13 cellular contexts compared by ENCODE assay signal in the genomic region with DNA sequence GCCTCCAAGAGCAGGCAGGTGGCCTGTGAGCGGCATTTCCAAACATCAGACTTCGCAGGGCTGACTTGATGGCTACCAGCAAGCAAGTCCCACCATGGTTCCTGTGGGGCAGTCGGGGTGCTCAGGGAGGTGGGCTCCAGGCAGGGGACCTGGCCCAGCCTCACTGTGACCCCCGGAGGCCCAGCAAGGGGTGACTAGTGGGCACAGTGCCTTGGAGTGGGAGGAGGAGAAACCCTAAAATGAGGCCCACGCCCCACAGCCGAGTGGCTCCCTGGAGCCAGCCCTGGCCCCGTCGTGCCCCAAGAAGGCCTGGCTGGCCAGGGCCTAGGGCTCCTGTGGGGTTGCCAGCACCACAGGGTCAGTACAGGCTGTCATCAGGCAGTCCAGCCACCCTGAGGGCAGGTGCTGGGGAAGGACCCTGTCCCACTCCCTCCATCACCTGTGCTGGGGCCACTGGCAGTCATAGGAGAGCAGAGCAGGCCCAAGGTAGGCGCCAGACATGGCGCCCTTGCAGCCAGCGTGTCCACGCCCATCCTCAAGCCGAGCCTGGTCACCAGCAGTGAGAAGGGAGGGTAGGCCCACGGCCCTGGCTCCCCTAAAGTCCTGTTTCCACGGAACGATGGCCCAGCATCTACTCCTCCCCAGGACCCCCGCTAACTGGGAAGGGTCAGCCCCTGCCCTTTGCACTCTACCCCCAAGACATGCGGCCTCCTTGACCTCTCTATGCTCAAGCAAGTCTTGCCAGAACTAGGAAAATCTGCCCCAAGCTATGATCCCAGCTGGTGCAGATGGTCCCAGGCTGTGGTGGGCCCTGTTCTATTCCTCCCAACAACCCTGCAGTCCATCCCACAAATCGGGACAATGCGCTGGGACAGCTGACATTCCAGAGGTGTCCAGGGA.
DNase-seq lines count a peak whose midpoint lies in the region; ATAC-seq, FAIRE-seq and TF ChIP-seq lines count a peak whose summit lies in the region.
"Had no signal": no experiment of that assay in that cellular context is flagged by ENCODE, and none has a peak within 500 bp of the region (broad histone marks: within the 10 kb centered on the region; RNA-seq: fewer than 3 reads in every experiment).

No MANE protein-coding gene starts in this region.

- H2BK20ac ChIP-seq in H1 (ENCODE audit: low read length) = no peak overlapping the region

- TF ChIP-seq EP300 in H1 (IDR thresholded peaks at IDR 0.05; ENCODE audit: borderline replicate concordance in 1 of 2, low read depth in 2 of 2, low read length in 2 of 2) = no peak

- H3K9ac ChIP-seq in H1 (replicated peaks in 1 of 4; ENCODE audit: extremely low read depth in 1 of 4, low read depth in 3 of 4, low read length in 3 of 4) = no peak overlapping the region
- no peak overlapping the region for H3K9ac ChIP-seq in neuronal stem cell (ENCODE audit: low read depth, low read length, poor library complexity)

- no peaks in the 10 kb centered on the region for H3K4me1 Mint-ChIP-seq in activated naive CD8-positive, alpha-beta T cell treated with anti-CD3 and anti-CD28 coated beads, Interleukin-2, amount 10 ng/mL, durations not matched to agents 7 days and 5 days
- no peaks in the 10 kb centered on the region for H3K4me1 Mint-ChIP-seq in activated naive CD8-positive, alpha-beta T cell treated with anti-CD3 and anti-CD28 coated beads, Interleukin-2, amount 50 U/mL, for 24 hours

- TF ChIP-seq POLR2A in H1 (IDR thresholded peaks at IDR 0.05; ENCODE audit: control extremely low read depth in 1 of 2, low read depth in 2 of 2, low read length in 2 of 2) = no peak
- TF ChIP-seq POLR2A in vagina (IDR thresholded peaks at IDR 0.05) = no peak

- intact Hi-C loops in vagina (cut with DNase I) = no loop called here

- H3K14ac ChIP-seq in H1 (ENCODE audit: insufficient read length) = no peak overlapping the region
- H3K14ac ChIP-seq in neuronal stem cell (ENCODE audit: low read length) = peak overlapping the region; percentile 75

- H2BK5ac ChIP-seq in H1 (ENCODE audit: low read depth, low read length) = no peak overlapping the region; the same call in 1 of the 2 replicates
- peak overlapping the region; percentile 17 for H2BK5ac ChIP-seq in neuronal stem cell (ENCODE audit: low read length)

- H3K27me3 ChIP-seq in H1 (replicated peaks in 1 of 4; ENCODE audit: control insufficient read depth in 3 of 4, extremely low read depth in 1 of 4, insufficient read depth in 3 of 4, low read length in 3 of 4) (no peaks in the 10 kb centered on the region), neuronal stem cell (ENCODE audit: control insufficient read depth in 3 of 3, insufficient read depth in 3 of 3, low read depth in 1 of 3, low read length in 3 of 3) (peaks cover 0 to 8% (median 0%) of the 10 kb centered on the region in 3 experiments), vagina (no peaks in the 10 kb centered on the region)
- H3K27me3 ChIP-seq: colonic mucosa had no signal

- H3K79me2 ChIP-seq in H1 (ENCODE audit: control insufficient read depth in 1 of 2, insufficient read depth in 2 of 2, low read length in 2 of 2) = no peaks in the 10 kb centered on the region

- H3K4me3 ChIP-seq in H1 (ENCODE audit: extremely low read depth in 1 of 4, insufficient read depth in 2 of 4, low read depth in 3 of 4, low read length in 4 of 4) (no peak overlapping the region), neuronal stem cell (ENCODE audit: low read length in 2 of 2) (no peak overlapping the region), vagina (peak overlapping the region in 1 of 2 donors; percentile 5)
- H3K4me3 ChIP-seq: colonic mucosa had no signal

- no peaks in the 10 kb centered on the region for H3K36me3 Mint-ChIP-seq in activated naive CD8-positive, alpha-beta T cell treated with anti-CD3 and anti-CD28 coated beads, Interleukin-2, amount 10 ng/mL, durations not matched to agents 7 days and 5 days
- H3K36me3 Mint-ChIP-seq in activated naive CD8-positive, alpha-beta T cell treated with anti-CD3 and anti-CD28 coated beads, Interleukin-2, amount 50 U/mL, for 24 hours (ENCODE audit: low read depth) = no peaks in the 10 kb centered on the region

- peaks cover 0 to 10% (median 7%) of the 10 kb centered on the region in 4 experiments; a peak in 5 of 7 replicates for H3K4me1 ChIP-seq in H1 (replicated peaks in 1 of 4; ENCODE audit: control insufficient read depth in 3 of 4, insufficient read depth in 4 of 4, low read length in 3 of 4)
- H3K4me1 ChIP-seq in neuronal stem cell (ENCODE audit: control insufficient read depth in 2 of 2, insufficient read depth in 1 of 2, low read depth in 1 of 2, low read length in 2 of 2) = peaks cover 0 to 18% of the 10 kb centered on the region in 2 donors
- peaks cover 9% of the 10 kb centered on the region for H3K4me1 ChIP-seq in vagina
- H3K4me1 ChIP-seq: colonic mucosa had no signal

- H2AFZ ChIP-seq in H1 (ENCODE audit: low read length) (no peak overlapping the region), neuronal stem cell (ENCODE audit: low read length) (no peak overlapping the region)

- H3K4me3 Mint-ChIP-seq in activated naive CD8-positive, alpha-beta T cell treated with anti-CD3 and anti-CD28 coated beads, Interleukin-2, amount 10 ng/mL, durations not matched to agents 7 days and 5 days = no peak overlapping the region
- no peak overlapping the region for H3K4me3 Mint-ChIP-seq in activated naive CD8-positive, alpha-beta T cell treated with anti-CD3 and anti-CD28 coated beads, Interleukin-2, amount 50 U/mL, for 24 hours

- H3K27ac Mint-ChIP-seq in activated naive CD8-positive, alpha-beta T cell treated with anti-CD3 and anti-CD28 coated beads, Interleukin-2, amount 10 ng/mL, durations not matched to agents 7 days and 5 days = no peak overlapping the region
- no peak overlapping the region for H3K27ac Mint-ChIP-seq in activated naive CD8-positive, alpha-beta T cell treated with anti-CD3 and anti-CD28 coated beads, Interleukin-2, amount 50 U/mL, for 24 hours

- TF ChIP-seq RAD21 in H1 (IDR thresholded peaks at IDR 0.05 in 1 of 2, conservative IDR thresholded peaks at IDR 0.05 in 1 of 2; ENCODE audit: low read depth in 2 of 2, low read length in 2 of 2) = no peak

- 96% methylated on average over 12 of the region's 20 CpGs; no CpG with 5 or more reads in 1 of the 2 experiments for WGBS in H1 (ENCODE audit: extremely low coverage in 1 of 2, insufficient coverage in 1 of 2, insufficient read length in 1 of 2, insufficient replicate concordance in 2 of 2, low coverage in 1 of 2, low lambda C conversion rate in 2 of 2, missing lambda C conversion rate in 1 of 2), 2 experiments
- WGBS in neuronal stem cell (ENCODE audit: extremely low coverage in 2 of 2, insufficient read length in 2 of 2, insufficient replicate concordance in 1 of 2), 2 donors = no CpG with 5 or more reads among the region's 20 CpGs

- H3K4ac ChIP-seq in H1 (replicated peaks; ENCODE audit: insufficient read length, low read depth, low read length) (no peak overlapping the region), neuronal stem cell (ENCODE audit: low read length) (peak overlapping the region; percentile 84)

- H3K4me2 ChIP-seq in H1 (ENCODE audit: insufficient read depth in 1 of 2, low read depth in 2 of 2, low read length in 2 of 2) = no peak overlapping the region
- no peak overlapping the region for H3K4me2 ChIP-seq in neuronal stem cell (ENCODE audit: insufficient read depth, low read length, poor library complexity, severe bottlenecking)

- H4K20me1 ChIP-seq in H1 (replicated peaks in 1 of 2; ENCODE audit: control insufficient read depth in 1 of 2, insufficient read depth in 2 of 2, low read length in 2 of 2) = no peaks in the 10 kb centered on the region

- H3K79me1 ChIP-seq in H1 (ENCODE audit: low read depth, low read length) (no peaks in the 10 kb centered on the region), neuronal stem cell (ENCODE audit: low read depth, low read length) (no peaks in the 10 kb centered on the region)

- H3K27me3 Mint-ChIP-seq in activated naive CD8-positive, alpha-beta T cell treated with anti-CD3 and anti-CD28 coated beads, Interleukin-2, amount 10 ng/mL, durations not matched to agents 7 days and 5 days = no peaks in the 10 kb centered on the region
- H3K27me3 Mint-ChIP-seq in activated naive CD8-positive, alpha-beta T cell treated with anti-CD3 and anti-CD28 coated beads, Interleukin-2, amount 50 U/mL, for 24 hours = no peaks in the 10 kb centered on the region

- H4K91ac ChIP-seq in H1 (replicated peaks; ENCODE audit: insufficient read length, low read length) (peak overlapping the region; percentile 72), neuronal stem cell (ENCODE audit: low read depth, low read length, poor library complexity) (peak overlapping the region; percentile 79)

- H2BK120ac ChIP-seq in H1 (replicated peaks; ENCODE audit: low read depth, low read length) (no peak overlapping the region), neuronal stem cell (ENCODE audit: low read depth, low read length) (no peak overlapping the region)

- H3K9me3 ChIP-seq in H1 (ENCODE audit: insufficient read depth in 2 of 2, low read depth in 1 of 2, low read length in 1 of 2) = no peaks in the 10 kb centered on the region
- H3K9me3 ChIP-seq in neuronal stem cell (replicated peaks in 1 of 2; ENCODE audit: control insufficient read depth in 2 of 2, insufficient read depth in 1 of 2, low read depth in 1 of 2, low read length in 2 of 2) = no peaks in the 10 kb centered on the region
- H3K9me3 ChIP-seq in vagina = no peaks in the 10 kb centered on the region
- H3K9me3 ChIP-seq: colonic mucosa had no signal

- H3K23me2 ChIP-seq in H1 (ENCODE audit: low read depth, low read length) = no peaks in the 10 kb centered on the region

- POLR2A ChIA-PET in activated naive CD8-positive, alpha-beta T cell treated with anti-CD3 and anti-CD28 coated beads, Interleukin-2, amount 10 ng/mL, durations not matched to agents 7 days and 5 days (lab: Charles Lee) = no interaction called here
- POLR2A ChIA-PET in H1 (lab: Charles Lee; ENCODE audit: partially characterized antibody) = no interaction called here

- no peak for ATAC-seq in activated naive CD8-positive, alpha-beta T cell treated with anti-CD3 and anti-CD28 coated beads, Interleukin-2, amount 10 ng/mL, durations not matched to agents 7 days and 5 days (ENCODE audit: low read depth)
- no peak for ATAC-seq in activated naive CD8-positive, alpha-beta T cell treated with anti-CD3 and anti-CD28 coated beads, Interleukin-2, amount 50 U/mL, for 24 hours
- ATAC-seq in HG03139 (IDR thresholded peaks at IDR 0.05; ENCODE audit: unreplicated experiment) (no peak), GM21367 (IDR thresholded peaks at IDR 0.05; ENCODE audit: unreplicated experiment) (no peak)

- no peaks in the 10 kb centered on the region for H3K9me3 Mint-ChIP-seq in activated naive CD8-positive, alpha-beta T cell treated with anti-CD3 and anti-CD28 coated beads, Interleukin-2, amount 10 ng/mL, durations not matched to agents 7 days and 5 days
- no peaks in the 10 kb centered on the region for H3K9me3 Mint-ChIP-seq in activated naive CD8-positive, alpha-beta T cell treated with anti-CD3 and anti-CD28 coated beads, Interleukin-2, amount 50 U/mL, for 24 hours

- no peak for FAIRE-seq in H1 (lab: Jason Lieb, UNC)

- 0 out of 2 replicates have a peak overlapping the region, but pooled peaks have one; percentile 50 for H2BK12ac ChIP-seq in H1 (ENCODE audit: low read depth, low read length)
- H2BK12ac ChIP-seq in neuronal stem cell (ENCODE audit: low read length) = peak overlapping the region; percentile 98

- H3K27ac ChIP-seq in H1 (ENCODE audit: low read depth, low read length) = no peak overlapping the region
- H3K27ac ChIP-seq in neuronal stem cell (replicated peaks; ENCODE audit: low read length) = no peak overlapping the region
- H3K27ac ChIP-seq in vagina = no peak overlapping the region
- H3K27ac ChIP-seq: colonic mucosa had no signal

- H3K18ac ChIP-seq in H1 (ENCODE audit: extremely low read depth, low read length) (0 out of 2 replicates have a peak overlapping the region, but pooled peaks have one; percentile 24), neuronal stem cell (ENCODE audit: low read length) (peak overlapping the region; percentile 85)

- H3K23ac ChIP-seq in H1 (ENCODE audit: insufficient read length) (no peak overlapping the region), neuronal stem cell (ENCODE audit: low read depth, low read length, poor library complexity) (peak overlapping the region; percentile 29)

- no peak overlapping the region for H3K56ac ChIP-seq in H1 (replicated peaks; ENCODE audit: insufficient read length, low read depth, low read length)

- H4K8ac ChIP-seq in H1 (ENCODE audit: extremely low read depth, insufficient read depth, low read length) (peak overlapping the region; percentile 57; the same call in 1 of the 2 replicates), neuronal stem cell (ENCODE audit: low read depth, low read length) (no peak overlapping the region)

- no peak overlapping the region for H2AK5ac ChIP-seq in H1 (ENCODE audit: low read depth, low read length)
- H2AK5ac ChIP-seq in neuronal stem cell (ENCODE audit: low read depth, low read length) = peak overlapping the region; percentile 98

- H3K36me3 ChIP-seq in H1 (ENCODE audit: control insufficient read depth in 2 of 4, insufficient read depth in 4 of 4, low read length in 3 of 4) (no peaks in the 10 kb centered on the region), neuronal stem cell (replicated peaks in 1 of 2; ENCODE audit: control insufficient read depth in 2 of 2, insufficient read depth in 2 of 2, low read length in 2 of 2) (no peaks in the 10 kb centered on the region), vagina (no peaks in the 10 kb centered on the region)
- H3K36me3 ChIP-seq: colonic mucosa had no signal

- TF ChIP-seq CTCF in H1 (IDR thresholded peaks at IDR 0.05; ENCODE audit: control extremely low read depth in 1 of 3, insufficient read depth in 1 of 3, low read depth in 1 of 3, low read length in 3 of 3) (no peak), vagina (IDR thresholded peaks at IDR 0.05) (no peak)

- peak; percentile 24 for DNase-seq in activated naive CD8-positive, alpha-beta T cell treated with anti-CD3 and anti-CD28 coated beads, Interleukin-2, amount 10 ng/mL, durations not matched to agents 7 days and 5 days
- DNase-seq in activated naive CD8-positive, alpha-beta T cell treated with anti-CD3 and anti-CD28 coated beads, Interleukin-2, amount 50 U/mL, for 24 hours = no peak
- no peak for DNase-seq in H1 (ENCODE audit: low read depth in 1 of 2, low spot score in 2 of 2)
- DNase-seq in neuronal stem cell (ENCODE audit: low spot score) = no peak
- DNase-seq in vagina (ENCODE audit: extremely low spot score in 2 of 2) = peak; percentile 56 to 94
- DNase-seq in amygdala (lab: John Stamatoyannopoulos, UW) = no peak
- DNase-seq: ACHN; activated CD4-positive, alpha-beta T cell treated with anti-CD3 and anti-CD28 coated beads for 4 hours; COR-L47; GOT3 had no signal

- H4K5ac ChIP-seq in H1 (ENCODE audit: insufficient read length, low read depth, low read length) = no peak overlapping the region

- H2BK15ac ChIP-seq in H1 (ENCODE audit: low read length) = peak overlapping the region; percentile 40; the same call in 1 of the 2 replicates
- H2BK15ac ChIP-seq in neuronal stem cell (ENCODE audit: low read length) = peak overlapping the region; percentile 90

- CTCF ChIA-PET in H1 (lab: Charles Lee; ENCODE audit: partially characterized antibody) = interaction anchor here (1.3 to 1.8 kb wide), 4 partner anchors 32 to 129 kb away, joined by 3 to 9 read pairs (median 4); no protein-coding TSS in a partner anchor

Comparison
In these comparisons a context has a peak if more than half of its experiments do, and no peak if none do; other contexts are left out.
1. DNase-seq: peak in activated naive CD8-positive, alpha-beta T cell treated with anti-CD3 and anti-CD28 coated beads, Interleukin-2, amount 10 ng/mL, durations not matched to agents 7 days and 5 days (single experiment) and vagina (2 of 2); none in activated naive CD8-positive, alpha-beta T cell treated with anti-CD3 and anti-CD28 coated beads, Interleukin-2, amount 50 U/mL, for 24 hours (single experiment), H1 (0 of 2), neuronal stem cell (single experiment) and amygdala (0 of 56).